14 cellular contexts compared by ENCODE assay signal in genomic region chr18:49920731-49921130, GRCh38.
DNase-seq lines count a peak whose midpoint lies in the region; ATAC-seq, FAIRE-seq and TF ChIP-seq lines count a peak whose summit lies in the region.
"Had no signal": no experiment of that assay in that cellular context is flagged by ENCODE, and none has a peak within 500 bp of the region (broad histone marks: within the 10 kb centered on the region; RNA-seq: fewer than 3 reads in every experiment).

No MANE protein-coding gene starts in this region.

- FAIRE-seq in astrocyte (lab: Jason Lieb, UNC) (no peak), keratinocyte (lab: Jason Lieb, UNC) (peak; percentile 56)

- peaks cover 2% of the 10 kb centered on the region for H3K27me3 Mint-ChIP-seq in astrocyte (ENCODE audit: low read depth, unreplicated experiment)

- no peak for TF ChIP-seq CTCF in astrocyte (IDR thresholded peaks at IDR 0.05; ENCODE audit: insufficient read depth, low read depth, low read length)
- no peak for TF ChIP-seq CTCF in keratinocyte (optimal IDR thresholded peaks at IDR 0.05 in 1 of 3, IDR thresholded peaks at IDR 0.05 in 1 of 3, conservative IDR thresholded peaks at IDR 0.05 in 1 of 3; ENCODE audit: extremely low read depth in 1 of 3, insufficient read depth in 2 of 3, low read length in 3 of 3)
- no peak for TF ChIP-seq CTCF in thyroid gland (IDR thresholded peaks at IDR 0.05)
- TF ChIP-seq CTCF in ovary (IDR thresholded peaks at IDR 0.05): no peak

- H2AFZ ChIP-seq in astrocyte (ENCODE audit: low read depth, low read length): no peak overlapping the region
- no peak overlapping the region for H2AFZ ChIP-seq in keratinocyte (ENCODE audit: control insufficient read depth, low read length)

- intact Hi-C loops in thyroid gland (cut with DNase I) (no loop called here), ovary (cut with DNase I) (no loop called here)

- H3K79me2 ChIP-seq in astrocyte (ENCODE audit: insufficient read depth, low read length) (no peaks in the 10 kb centered on the region), keratinocyte (ENCODE audit: control insufficient read depth, insufficient read depth, low read length) (no peaks in the 10 kb centered on the region)

- H3K4me1 ChIP-seq in astrocyte (ENCODE audit: insufficient read depth, low read length) (peaks cover 19% of the 10 kb centered on the region), keratinocyte (ENCODE audit: control insufficient read depth, extremely low read depth, insufficient read depth, low read length) (peaks cover 32% of the 10 kb centered on the region), thyroid gland (peaks cover 11% of the 10 kb centered on the region in 2 donors), ovary (ENCODE audit: insufficient read depth) (no peaks in the 10 kb centered on the region)
- H3K4me1 ChIP-seq: SJCRH30 had no signal

- H3K4me3 ChIP-seq in astrocyte (ENCODE audit: insufficient read depth, low read depth, low read length): no peak overlapping the region
- no peak overlapping the region for H3K4me3 ChIP-seq in keratinocyte (ENCODE audit: control insufficient read depth in 2 of 3, extremely low read depth in 1 of 3, insufficient read depth in 2 of 3, low read depth in 1 of 3, low read length in 3 of 3)
- H3K4me3 ChIP-seq in thyroid gland (replicated peaks in 1 of 3): no peak overlapping the region
- no peak overlapping the region for H3K4me3 ChIP-seq in ovary
- H3K4me3 ChIP-seq: SJCRH30 had no signal

- peaks cover 14% of the 10 kb centered on the region for H3K4me1 Mint-ChIP-seq in astrocyte (ENCODE audit: low read depth, unreplicated experiment)

- H4K20me1 ChIP-seq in astrocyte (ENCODE audit: insufficient read depth, low read length) (no peaks in the 10 kb centered on the region), keratinocyte (ENCODE audit: control insufficient read depth, extremely low read depth, insufficient read depth, low read length) (no peaks in the 10 kb centered on the region)

- H3K9ac ChIP-seq in astrocyte (ENCODE audit: low read length) (no peak overlapping the region), keratinocyte (ENCODE audit: control insufficient read depth, extremely low read depth, insufficient read depth, low read length) (no peak overlapping the region)

- H3K9me3 Mint-ChIP-seq in astrocyte (ENCODE audit: unreplicated experiment): peaks cover 3% of the 10 kb centered on the region
- H3K9me3 Mint-ChIP-seq: activated CD8-positive, alpha-beta T cell treated with anti-CD3 and anti-CD28 coated beads for 36 hours had no signal

- H3K9me1 ChIP-seq in keratinocyte (ENCODE audit: control insufficient read depth, extremely low read depth, insufficient read depth, low read length): peaks cover 7% of the 10 kb centered on the region

- H3K9me3 ChIP-seq in astrocyte (ENCODE audit: insufficient read depth, low read depth, low read length): no peaks in the 10 kb centered on the region
- no peaks in the 10 kb centered on the region for H3K9me3 ChIP-seq in keratinocyte (ENCODE audit: control insufficient read depth, low read depth, low read length)
- H3K9me3 ChIP-seq in thyroid gland: no peaks in the 10 kb centered on the region
- H3K9me3 ChIP-seq in ovary: no peaks in the 10 kb centered on the region
- H3K9me3 ChIP-seq: SJCRH30 had no signal

- no peak for TF ChIP-seq POLR2A in thyroid gland (IDR thresholded peaks at IDR 0.05)
- no peak for TF ChIP-seq POLR2A in ovary (IDR thresholded peaks at IDR 0.05)

- WGBS in thyroid gland, 2 donors: 16 to 19% methylated on average over 6 of the region's 6 CpGs
- 53 to 69% (median 55%) methylated on average over 6 of the region's 6 CpGs for WGBS in ovary, 3 donors

- peak overlapping the region; percentile 75 for H3K4me2 ChIP-seq in astrocyte (ENCODE audit: low read length)
- peak overlapping the region; percentile 31 for H3K4me2 ChIP-seq in keratinocyte (ENCODE audit: control insufficient read depth, extremely low read depth, insufficient read depth, low read depth, low read length)

- dilution Hi-C loops in keratinocyte (cut with MboI; ENCODE audit: extremely low pct_ligation_motif_present, low sequenced_read_pairs): no loop called here

- no peak for TF ChIP-seq EP300 in ovary (IDR thresholded peaks at IDR 0.05)

- peak overlapping the region; percentile 38 for H3K27ac Mint-ChIP-seq in astrocyte (ENCODE audit: unreplicated experiment)
- H3K27ac Mint-ChIP-seq: activated CD8-positive, alpha-beta T cell treated with anti-CD3 and anti-CD28 coated beads for 36 hours had no signal

- peak; percentile 60 for ATAC-seq in GM18511 (IDR thresholded peaks at IDR 0.05; ENCODE audit: unreplicated experiment)
- ATAC-seq: activated CD8-positive, alpha-beta T cell treated with anti-CD3 and anti-CD28 coated beads for 36 hours had no signal

- H3K27ac ChIP-seq in astrocyte (ENCODE audit: low read depth, low read length) (peak overlapping the region; percentile 29), keratinocyte (ENCODE audit: control insufficient read depth, insufficient read depth, low read length) (no peak overlapping the region), thyroid gland (no peak overlapping the region), ovary (no peak overlapping the region)
- H3K27ac ChIP-seq: C4-2B, SJCRH30 had no signal

- DNase-seq in astrocyte (ENCODE audit: low read depth): peak; percentile 85
- DNase-seq in keratinocyte (ENCODE audit: low read depth, low spot score): no peak
- DNase-seq in thyroid gland: peak; percentile 36 to 51
- no peak for DNase-seq in T-helper 1 cell
- DNase-seq in DMS 273 treated with DMSO at 0.1 percent for 48 hours (lab: John Stamatoyannopoulos, UW): no peak
- no peak for DNase-seq in ovary
- DNase-seq: activated CD8-positive, alpha-beta T cell treated with anti-CD3 and anti-CD28 coated beads for 36 hours; amniotic stem cell; NCI-H2107; NCI-H774; posterior cingulate gyrus; SJCRH30 had no signal

- peak overlapping the region; percentile 27 for H3K4me3 Mint-ChIP-seq in astrocyte (ENCODE audit: unreplicated experiment)
- H3K4me3 Mint-ChIP-seq: activated CD8-positive, alpha-beta T cell treated with anti-CD3 and anti-CD28 coated beads for 36 hours had no signal

- H3K36me3 ChIP-seq in astrocyte (ENCODE audit: insufficient read depth, low read length) (no peaks in the 10 kb centered on the region), keratinocyte (ENCODE audit: control insufficient read depth in 2 of 2, extremely low read depth in 1 of 2, insufficient read depth in 2 of 2, low read length in 2 of 2) (no peaks in the 10 kb centered on the region), thyroid gland (no peaks in the 10 kb centered on the region), ovary (no peaks in the 10 kb centered on the region)
- H3K36me3 ChIP-seq: SJCRH30 had no signal

- peaks cover 12% of the 10 kb centered on the region for H3K36me3 Mint-ChIP-seq in astrocyte (ENCODE audit: low read depth, unreplicated experiment)

- H3K27me3 ChIP-seq in astrocyte (ENCODE audit: insufficient read depth, low read length) (no peaks in the 10 kb centered on the region), keratinocyte (ENCODE audit: control insufficient read depth, extremely low read depth, insufficient read depth, low read length) (peaks cover 10% of the 10 kb centered on the region), thyroid gland (no peaks in the 10 kb centered on the region), ovary (no peaks in the 10 kb centered on the region)
- H3K27me3 ChIP-seq: SJCRH30 had no signal

Comparison
In these comparisons a context has a peak if more than half of its experiments do, and no peak if none do; other contexts are left out.
1. DNase-seq: peak in astrocyte (single experiment) and thyroid gland (2 of 2); none in keratinocyte (single experiment), T-helper 1 cell (0 of 5), DMS 273 treated with DMSO at 0.1 percent for 48 hours (single experiment) and ovary (0 of 5).